In genomic region chr2:99911711-99912110, GRCh38 we compare ENCODE assay signal across 18 cellular contexts.
DNase-seq lines count a peak whose midpoint lies in the region; ATAC-seq and TF ChIP-seq lines count a peak whose summit lies in the region.
"Had no signal": no experiment of that assay in that cellular context is flagged by ENCODE, and none has a peak within 500 bp of the region (broad histone marks: within the 10 kb centered on the region; RNA-seq: fewer than 3 reads in every experiment).

No MANE protein-coding gene starts in this region.

- H3K27me3 ChIP-seq in endodermal cell (ENCODE audit: control insufficient read depth, insufficient read depth, low read length, poor library complexity, severe bottlenecking), result no peaks in the 10 kb centered on the region
- H3K27me3 ChIP-seq: BE2C, SJCRH30 had no signal

- H3K4me3 ChIP-seq in endodermal cell (ENCODE audit: low read length), result no peak overlapping the region
- H3K4me3 ChIP-seq: GM23338, SJCRH30 had no signal

- no peaks in the 10 kb centered on the region for H3K36me3 Mint-ChIP-seq in endodermal cell (ENCODE audit: low read depth)
- H3K36me3 Mint-ChIP-seq in activated CD4-positive, alpha-beta T cell treated with anti-CD3 and anti-CD28 coated beads, Interleukin-2, amount 10 ng/mL, durations not matched to agents 24 days and 14 days (ENCODE audit: low read depth), result no peaks in the 10 kb centered on the region
- H3K36me3 Mint-ChIP-seq in activated naive CD8-positive, alpha-beta T cell treated with anti-CD3 and anti-CD28 coated beads for 36 hours, result no peaks in the 10 kb centered on the region
- H3K36me3 Mint-ChIP-seq: CD4-positive, CD25-positive, alpha-beta regulatory T cell had no signal

- no peaks in the 10 kb centered on the region for H3K4me1 ChIP-seq in endodermal cell (ENCODE audit: control insufficient read depth, insufficient read depth, low read length)
- H3K4me1 ChIP-seq: BE2C, SJCRH30 had no signal

- H3K27me3 Mint-ChIP-seq in endodermal cell (ENCODE audit: insufficient read depth), result no peaks in the 10 kb centered on the region
- no peaks in the 10 kb centered on the region for H3K27me3 Mint-ChIP-seq in activated CD4-positive, alpha-beta T cell treated with anti-CD3 and anti-CD28 coated beads, Interleukin-2, amount 10 ng/mL, durations not matched to agents 24 days and 14 days
- no peaks in the 10 kb centered on the region for H3K27me3 Mint-ChIP-seq in activated naive CD8-positive, alpha-beta T cell treated with anti-CD3 and anti-CD28 coated beads for 36 hours
- H3K27me3 Mint-ChIP-seq: CD4-positive, CD25-positive, alpha-beta regulatory T cell had no signal

- no peaks in the 10 kb centered on the region for H3K9me3 ChIP-seq in endodermal cell (ENCODE audit: control insufficient read depth, low read length)
- H3K9me3 ChIP-seq: BE2C, SJCRH30 had no signal

- H3K4me1 Mint-ChIP-seq in endodermal cell, result no peaks in the 10 kb centered on the region
- H3K4me1 Mint-ChIP-seq in activated CD4-positive, alpha-beta T cell treated with anti-CD3 and anti-CD28 coated beads, Interleukin-2, amount 10 ng/mL, durations not matched to agents 24 days and 14 days, result no peaks in the 10 kb centered on the region
- no peaks in the 10 kb centered on the region for H3K4me1 Mint-ChIP-seq in activated naive CD8-positive, alpha-beta T cell treated with anti-CD3 and anti-CD28 coated beads for 36 hours

- H3K9ac ChIP-seq in endodermal cell (ENCODE audit: extremely low read depth, low read length, poor library complexity, severe bottlenecking), result no peak overlapping the region

- no peak overlapping the region for H3K27ac Mint-ChIP-seq in endodermal cell
- no peak overlapping the region for H3K27ac Mint-ChIP-seq in activated CD4-positive, alpha-beta T cell treated with anti-CD3 and anti-CD28 coated beads, Interleukin-2, amount 10 ng/mL, durations not matched to agents 24 days and 14 days
- no peak overlapping the region for H3K27ac Mint-ChIP-seq in activated naive CD8-positive, alpha-beta T cell treated with anti-CD3 and anti-CD28 coated beads for 36 hours
- H3K27ac Mint-ChIP-seq: CD4-positive, CD25-positive, alpha-beta regulatory T cell; GM23338 had no signal

- no peak for TF ChIP-seq CTCF in endodermal cell (conservative IDR thresholded peaks at IDR 0.05)

- DNase-seq in ELR (ENCODE audit: low read depth) (peak; percentile 20), NCI-H69 (lab: John Stamatoyannopoulos, UW) (peak; percentile 16), endodermal cell (no peak), sciatic nerve (ENCODE audit: low spot score) (no peak), NOMO-1 treated with dmso at 0.1 percent for 144 hours (lab: John Stamatoyannopoulos, UW; ENCODE audit: unreplicated experiment) (no peak)
- no peak for DNase-seq in activated CD4-positive, alpha-beta T cell treated with anti-CD3 and anti-CD28 coated beads, Interleukin-2, amount 10 ng/mL, durations not matched to agents 24 days and 14 days
- no peak for DNase-seq in activated naive CD8-positive, alpha-beta T cell treated with anti-CD3 and anti-CD28 coated beads for 36 hours
- DNase-seq: BE2C; CD4-positive, CD25-positive, alpha-beta regulatory T cell; KG1; NCI-H1048; NCI-H2081; NCI-H446 treated with DMSO at 0.1 percent for 48 hours; NCI-H748 treated with DMSO at 0.1 percent for 48 hours; NK-92 treated with Interleukin-12 subunit alpha and Interleukin-12 subunit beta, amount 100 ng/mL, for 24 hours; OCI-M1; SJCRH30 had no signal

- intact Hi-C loops in sciatic nerve (cut with DNase I), result no loop called here
- intact Hi-C loops in activated CD4-positive, alpha-beta T cell treated with anti-CD3 and anti-CD28 coated beads, Interleukin-2, amount 10 ng/mL, durations not matched to agents 24 days and 14 days (cut with micrococcal nuclease), result no loop called here

- no peaks in the 10 kb centered on the region for H3K36me3 ChIP-seq in endodermal cell (ENCODE audit: control insufficient read depth, insufficient read depth, low read length)
- H3K36me3 ChIP-seq: BE2C, SJCRH30 had no signal

- H3K4me3 Mint-ChIP-seq in endodermal cell, result no peak overlapping the region
- H3K4me3 Mint-ChIP-seq in activated CD4-positive, alpha-beta T cell treated with anti-CD3 and anti-CD28 coated beads, Interleukin-2, amount 10 ng/mL, durations not matched to agents 24 days and 14 days, result no peak overlapping the region
- H3K4me3 Mint-ChIP-seq in activated naive CD8-positive, alpha-beta T cell treated with anti-CD3 and anti-CD28 coated beads for 36 hours, result no peak overlapping the region
- H3K4me3 Mint-ChIP-seq: CD4-positive, CD25-positive, alpha-beta regulatory T cell; GM23338 had no signal

- no peak for ATAC-seq in sciatic nerve
- ATAC-seq: GM23338 had no signal

- no peaks in the 10 kb centered on the region for H3K9me3 Mint-ChIP-seq in endodermal cell
- no peaks in the 10 kb centered on the region for H3K9me3 Mint-ChIP-seq in activated CD4-positive, alpha-beta T cell treated with anti-CD3 and anti-CD28 coated beads, Interleukin-2, amount 10 ng/mL, durations not matched to agents 24 days and 14 days
- no peaks in the 10 kb centered on the region for H3K9me3 Mint-ChIP-seq in activated naive CD8-positive, alpha-beta T cell treated with anti-CD3 and anti-CD28 coated beads for 36 hours
- H3K9me3 Mint-ChIP-seq: CD4-positive, CD25-positive, alpha-beta regulatory T cell; GM23338 had no signal

- peak overlapping the region; percentile 38 for H3K27ac ChIP-seq in endodermal cell (ENCODE audit: low read depth, low read length)
- H3K27ac ChIP-seq: SJCRH30 had no signal

Comparison
In these comparisons a context has a peak if more than half of its experiments do, and no peak if none do; other contexts are left out.
1. DNase-seq: peak in ELR (single experiment) and NCI-H69 (single experiment); none in endodermal cell (single experiment), sciatic nerve (single experiment), NOMO-1 treated with dmso at 0.1 percent for 144 hours (single experiment), activated CD4-positive, alpha-beta T cell treated with anti-CD3 and anti-CD28 coated beads, Interleukin-2, amount 10 ng/mL, durations not matched to agents 24 days and 14 days (single experiment) and activated naive CD8-positive, alpha-beta T cell treated with anti-CD3 and anti-CD28 coated beads for 36 hours (single experiment).